Comparison of ENCODE assay signal across 1 cellular context in genomic region chr7:141551773-141552162, GRCh38.
TF ChIP-seq lines count a peak whose summit lies in the region.

No MANE protein-coding gene starts in this region.

TF ChIP-seq in SK-N-SH, 30 proteins besides CTCF, POLR2A, EP300 and RAD21 (continued from another document):
- TF ChIP-seq REST (IDR thresholded peaks at IDR 0.05; ENCODE audit: low read depth, low read length), result no peak
- no peak for TF ChIP-seq CHD2 (IDR thresholded peaks at IDR 0.05; ENCODE audit: low read length, partially characterized antibody)
- no peak for TF ChIP-seq SIN3A (IDR thresholded peaks at IDR 0.05; ENCODE audit: borderline replicate concordance, low read depth, low read length)
- no peak for TF ChIP-seq JUND (IDR thresholded peaks at IDR 0.05)
- TF ChIP-seq USF2 (IDR thresholded peaks at IDR 0.05; ENCODE audit: borderline replicate concordance, low read depth, low read length), result no peak
- no peak for TF ChIP-seq TEAD4 (IDR thresholded peaks at IDR 0.05; ENCODE audit: borderline replicate concordance, insufficient read depth)
- TF ChIP-seq NFIC (IDR thresholded peaks at IDR 0.05; ENCODE audit: borderline replicate concordance), result no peak
- TF ChIP-seq TCF12 (IDR thresholded peaks at IDR 0.05), result no peak
- TF ChIP-seq RCOR1 (IDR thresholded peaks at IDR 0.05; ENCODE audit: low read length), result no peak
- no peak for TF ChIP-seq PBX3 (IDR thresholded peaks at IDR 0.05)
- TF ChIP-seq ZBTB33 (IDR thresholded peaks at IDR 0.05; ENCODE audit: borderline replicate concordance, low read depth), result no peak
- no peak for TF ChIP-seq YY1 (IDR thresholded peaks at IDR 0.05; ENCODE audit: low read depth)
TF ChIP-seq in SK-N-SH: peak in this region for 0.
